In genomic region chr1:91997607-91998195, GRCh38 we compare ENCODE assay signal across 8 cellular contexts. TPM values are rescaled to one million over a fixed set of nuclear protein-coding genes. Genes with fewer than 3 reads are reported as not detected.
DNase-seq lines count a peak whose midpoint lies in the region; ATAC-seq and TF ChIP-seq lines count a peak whose summit lies in the region.

No MANE protein-coding gene starts in this region.

- ATAC-seq in HG03342 (IDR thresholded peaks at IDR 0.05; ENCODE audit: unreplicated experiment) (no peak), HG02840 (IDR thresholded peaks at IDR 0.05; ENCODE audit: low FRiP score, unreplicated experiment) (no peak)

- TF ChIP-seq CTCF in C4-2B (conservative IDR thresholded peaks at IDR 0.05) (peak; percentile 85), GM20000 (IDR thresholded peaks at IDR 0.05; ENCODE audit: extremely low read depth, missing control alignments) (peak; percentile 33)

- H3K27ac ChIP-seq in C4-2B: no peak overlapping the region

- DNase-seq in GM20000 (ENCODE audit: low spot score) (peak; percentile 24), NCI-H345 (lab: John Stamatoyannopoulos, UW) (peak; percentile 50), activated T-cell treated with anti-CD3 and anti-CD28 coated beads for 4 hours (peak; percentile 12), glomerular endothelial cell (ENCODE audit: extremely low read depth, low read depth, low spot score) (peak; percentile 31)
- DNase-seq in stimulated activated CD4-positive, alpha-beta T cell treated with anti-CD3 and anti-CD28 coated beads, Interleukin-12 subunit alpha, Interleukin-12 subunit beta, amount 100 ng/mL, for 48 hours (ENCODE audit: low read depth in 2 of 3, low spot score in 1 of 3): peak in 2 of 3 donors; percentile 22 to 43

RNA-seq across cellular contexts. Expression of gene EPHX4, which starts 32.1 kb away (rescaled TPM):
- total RNA-seq in glomerular endothelial cell: 19.6 and 20.9 TPM in 2 replicates

RNA-seq across cellular contexts. Expression of gene BRDT, which starts 48.5 kb away (rescaled TPM):
- not detected in 2 replicates for total RNA-seq in glomerular endothelial cell
